Comparison of ENCODE assay signal across 8 cellular contexts in genomic region chr16:4474192-4474961, GRCh38. TPM values are rescaled to one million over a fixed set of nuclear protein-coding genes. Genes with fewer than 3 reads are reported as not detected.
DNase-seq lines count a peak whose midpoint lies in the region; ATAC-seq and TF ChIP-seq lines count a peak whose summit lies in the region.

Gene NMRAL1 (minus strand): TSS chr16:4474625. CDS start chr16:4474132, 493 bp downstream.

- POLR2A ChIA-PET in AG04449 (lab: Yijun Ruan, JAX) (interaction anchor here (0.9 kb wide), 3 partner anchors 10 to 15 kb away, joined by 3 read pairs; no protein-coding TSS in a partner anchor), RWPE1 (lab: Yijun Ruan, JAX; ENCODE audit: low non-redundant PET) (interaction anchor here (1.0 kb wide), 1 partner anchor 10 kb away, joined by 3 read pairs; no protein-coding TSS in a partner anchor)

- DNase-seq in AG04449 (ENCODE audit: low read depth, low spot score) (no peak), RWPE1 (ENCODE audit: low spot score) (peak; percentile 89), fibroblast of peridontal ligament (ENCODE audit: extremely low read depth) (peak; percentile 86), natural killer cell (peak; percentile 76)
- DNase-seq in activated T-helper 2 cell treated with anti-CD3 and anti-CD28 coated beads, Interferon-gamma antibody, Interleukin-2, Interleukin-4, amounts not matched to agents 10 μg/mL and 5 μg/mL and 100 μg/mL, durations not matched to agents 14 hours and 24 hours and 36 hours (ENCODE audit: low spot score) = peak; percentile 85
- DNase-seq in stimulated activated naive CD4-positive, alpha-beta T cell (lab: John Stamatoyannopoulos, UW) = peak; percentile 74 to 89 (median 82)

- H3K4me3 ChIP-seq in AG04449 (ENCODE audit: low read depth, low read length) = peak within 1 kb of the TSS; percentile 73

- H3K36me3 Mint-ChIP-seq in IgD-negative memory B cell (peaks cover 2% of the 10 kb centered on the region), natural killer cell (no peaks in the 10 kb centered on the region)
- peaks cover 16% of the 10 kb centered on the region for H3K36me3 Mint-ChIP-seq in activated T-helper 2 cell treated with anti-CD3 and anti-CD28 coated beads, Interferon-gamma antibody, Interleukin-2, Interleukin-4, amounts not matched to agents 10 μg/mL and 5 μg/mL and 100 μg/mL, durations not matched to agents 14 hours and 24 hours and 36 hours (ENCODE audit: low read depth)

- TF ChIP-seq CTCF in AG04449 (IDR thresholded peaks at IDR 0.05; ENCODE audit: insufficient read depth, low read length, missing control alignments) = peak; percentile 12
- TF ChIP-seq CTCF in RWPE1 (conservative IDR thresholded peaks at IDR 0.05; ENCODE audit: low read depth) = no peak
- no peak for TF ChIP-seq CTCF in natural killer cell (IDR thresholded peaks at IDR 0.05)

- H3K27ac ChIP-seq in RWPE1 = peak within 1 kb of the TSS; percentile 86

- peaks cover 30 to 34% (median 30%) of the 10 kb centered on the region in 3 donors for H3K4me1 Mint-ChIP-seq in IgD-negative memory B cell
- peaks cover 18% of the 10 kb centered on the region for H3K4me1 Mint-ChIP-seq in activated T-helper 2 cell treated with anti-CD3 and anti-CD28 coated beads, Interferon-gamma antibody, Interleukin-2, Interleukin-4, amounts not matched to agents 10 μg/mL and 5 μg/mL and 100 μg/mL, durations not matched to agents 14 hours and 24 hours and 36 hours (ENCODE audit: low read depth)
- H3K4me1 Mint-ChIP-seq in natural killer cell = peaks cover 22 to 45% of the 10 kb centered on the region in 2 donors

- CTCF ChIA-PET in AG04449 (lab: Yijun Ruan, JAX) = interaction anchor here (1.6 to 1.8 kb wide), 3 partner anchors 20 to 111 kb away, joined by 4 to 6 read pairs (median 5); no protein-coding TSS in a partner anchor
- CTCF ChIA-PET in RWPE1 (lab: Yijun Ruan, JAX) = interaction anchor here (0.6 to 0.7 kb wide), 2 partner anchors 9 to 147 kb away, joined by 3 to 4 read pairs; no protein-coding TSS in a partner anchor

- H3K27me3 Mint-ChIP-seq in IgD-negative memory B cell = no peaks in the 10 kb centered on the region
- no peaks in the 10 kb centered on the region for H3K27me3 Mint-ChIP-seq in activated T-helper 2 cell treated with anti-CD3 and anti-CD28 coated beads, Interferon-gamma antibody, Interleukin-2, Interleukin-4, amounts not matched to agents 10 μg/mL and 5 μg/mL and 100 μg/mL, durations not matched to agents 14 hours and 24 hours and 36 hours (ENCODE audit: low read depth)
- H3K27me3 Mint-ChIP-seq in natural killer cell (ENCODE audit: low read depth in 2 of 2) = no peaks in the 10 kb centered on the region

- H3K9me3 Mint-ChIP-seq in IgD-negative memory B cell (no peaks in the 10 kb centered on the region), natural killer cell (no peaks in the 10 kb centered on the region)
- no peaks in the 10 kb centered on the region for H3K9me3 Mint-ChIP-seq in activated T-helper 2 cell treated with anti-CD3 and anti-CD28 coated beads, Interferon-gamma antibody, Interleukin-2, Interleukin-4, amounts not matched to agents 10 μg/mL and 5 μg/mL and 100 μg/mL, durations not matched to agents 14 hours and 24 hours and 36 hours

- peak within 1 kb of the TSS; percentile 84 to 96 (median 90) for H3K4me3 Mint-ChIP-seq in IgD-negative memory B cell
- H3K4me3 Mint-ChIP-seq in activated T-helper 2 cell treated with anti-CD3 and anti-CD28 coated beads, Interferon-gamma antibody, Interleukin-2, Interleukin-4, amounts not matched to agents 10 μg/mL and 5 μg/mL and 100 μg/mL, durations not matched to agents 14 hours and 24 hours and 36 hours (ENCODE audit: low read depth) = peak within 1 kb of the TSS; percentile 80
- peak within 1 kb of the TSS; percentile 86 for H3K4me3 Mint-ChIP-seq in natural killer cell

- ATAC-seq in GM19023 (IDR thresholded peaks at IDR 0.05; ENCODE audit: unreplicated experiment) (peak; percentile 39), natural killer cell (peak; percentile 58 to 75 (median 61))

- H3K27ac Mint-ChIP-seq in IgD-negative memory B cell (peak within 1 kb of the TSS; percentile 89 to 95 (median 93)), natural killer cell (peak within 1 kb of the TSS; percentile 72 to 83)
- peak within 1 kb of the TSS; percentile 78 for H3K27ac Mint-ChIP-seq in activated T-helper 2 cell treated with anti-CD3 and anti-CD28 coated beads, Interferon-gamma antibody, Interleukin-2, Interleukin-4, amounts not matched to agents 10 μg/mL and 5 μg/mL and 100 μg/mL, durations not matched to agents 14 hours and 24 hours and 36 hours

- intact Hi-C loops in activated T-helper 2 cell treated with anti-CD3 and anti-CD28 coated beads, Interferon-gamma antibody, Interleukin-2, Interleukin-4, amounts not matched to agents 10 μg/mL and 5 μg/mL and 100 μg/mL, durations not matched to agents 14 hours and 24 hours and 36 hours (cut with micrococcal nuclease) = no loop called here
- intact Hi-C loops in natural killer cell (cut with micrococcal nuclease) = no loop called here

RNA-seq across cellular contexts. Expression of gene NMRAL1, which starts in this region (rescaled TPM):
- polyA plus RNA-seq in IgD-negative memory B cell = 45.3 TPM
- total RNA-seq in activated T-helper 2 cell treated with anti-CD3 and anti-CD28 coated beads, Interferon-gamma antibody, Interleukin-2, Interleukin-4, amounts not matched to agents 10 μg/mL and 5 μg/mL and 100 μg/mL, durations not matched to agents 14 hours and 24 hours and 36 hours = 30.7 and 35.2 TPM in 2 replicates
- total RNA-seq in natural killer cell = 10 to 100 TPM; 66.6 to 71.2 (median 69.8) TPM
